ENCODE assay signal across 23 cellular contexts in the genomic region with DNA sequence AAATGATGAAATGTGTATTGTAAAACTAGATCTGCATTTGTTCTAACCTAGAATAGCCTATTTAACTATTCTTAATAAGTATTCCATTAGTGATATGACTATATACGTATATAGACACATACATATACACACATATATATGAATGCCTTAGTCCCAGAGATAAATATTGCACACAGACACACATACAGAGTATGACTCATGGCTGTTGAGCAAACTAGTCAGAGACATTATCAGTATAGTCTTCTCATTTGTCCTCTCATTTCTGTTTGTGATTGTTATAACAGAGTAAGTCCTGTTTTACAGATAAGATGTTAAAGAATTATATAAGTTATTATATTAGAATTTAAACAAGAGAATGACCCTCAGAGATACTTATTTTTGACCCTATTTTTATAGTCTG.
"Had no signal": no experiment of that assay in that cellular context is flagged by ENCODE, and none has a peak within 500 bp of the region (broad histone marks: within the 10 kb centered on the region; RNA-seq: fewer than 3 reads in every experiment).

No MANE protein-coding gene starts in this region.

- ATAC-seq: activated naive CD4-positive, alpha-beta T cell treated with anti-CD3 and anti-CD28 coated beads, Interleukin-2, amount 50 U/mL, for 72 hours; activated T-helper 17 cell treated with anti-CD3 and anti-CD28 coated beads, Interleukin-2, amount 50 U/mL, for 72 hours; left cardiac atrium; naive thymus-derived CD4-positive, alpha-beta T cell; sciatic nerve; stimulated activated memory B cell treated with anti-CD40 and anti-IgM and Interleukin-4, amounts not matched to agents 10 μg/mL and 1 μg/mL and 100 μg/mL, for 72 hours had no signal

- H3K4me1 ChIP-seq: adrenal gland, breast epithelium, stomach, suprapubic skin, tibial nerve had no signal

- H3K4me3 ChIP-seq: adrenal gland, breast epithelium, stomach, suprapubic skin, tibial nerve had no signal

- H3K9me3 ChIP-seq: adrenal gland, breast epithelium, stomach, suprapubic skin, tibial nerve had no signal

- H3K27ac ChIP-seq: adrenal gland, breast epithelium, stomach, suprapubic skin, tibial nerve had no signal

- H3K36me3 ChIP-seq: adrenal gland, breast epithelium, stomach, suprapubic skin, tibial nerve had no signal

- H3K27me3 ChIP-seq: adrenal gland, breast epithelium, stomach, suprapubic skin, tibial nerve had no signal

- DNase-seq: activated CD8-positive, alpha-beta memory T cell treated with anti-CD3 and anti-CD28 coated beads for 24 hours; activated CD8-positive, alpha-beta memory T cell treated with anti-CD3 and anti-CD28 coated beads, Interleukin-2, amount 50 U/mL, for 4 hours; activated T-cell treated with anti-CD3 and anti-CD28 coated beads, Interleukin-2, amount 50 U/mL, for 24 hours; adrenal gland; cerebellar nuclear complex; cortex of kidney; foreskin melanocyte; hippocampal formation; left cardiac atrium; mesendoderm; naive thymus-derived CD4-positive, alpha-beta T cell; posterior cingulate gyrus; small intestine; stimulated activated CD4-positive, alpha-beta T cell treated with anti-CD3 and anti-CD28 coated beads, Interleukin-15, amount 100 ng/mL, for 24 hours; stomach; T-helper 9 cell had no signal
